7 cellular contexts compared by ENCODE assay signal in genomic region chr22:37805878-37806277, GRCh38. TPM values are rescaled to one million over a fixed set of nuclear protein-coding genes. Genes with fewer than 3 reads are reported as not detected.
DNase-seq lines count a peak whose midpoint lies in the region; ATAC-seq and TF ChIP-seq lines count a peak whose summit lies in the region.
"Had no signal": no experiment of that assay in that cellular context is flagged by ENCODE, and none has a peak within 500 bp of the region (broad histone marks: within the 10 kb centered on the region; RNA-seq: fewer than 3 reads in every experiment).

No MANE protein-coding gene starts in this region.

- peak overlapping the region; percentile 87 to 96 for H3K4me3 Mint-ChIP-seq in CD14-positive monocyte
- peak overlapping the region; percentile 75 for H3K4me3 Mint-ChIP-seq in activated naive CD8-positive, alpha-beta T cell treated with anti-CD3 and anti-CD28 coated beads, Interleukin-2, amount 10 ng/mL, durations not matched to agents 7 days and 5 days

- peaks cover 59 to 74% (median 60%) of the 10 kb centered on the region in 3 donors for H3K27me3 Mint-ChIP-seq in CD14-positive monocyte (ENCODE audit: low read depth in 3 of 3)
- H3K27me3 Mint-ChIP-seq in activated naive CD8-positive, alpha-beta T cell treated with anti-CD3 and anti-CD28 coated beads, Interleukin-2, amount 10 ng/mL, durations not matched to agents 7 days and 5 days: peaks cover 56% of the 10 kb centered on the region

- no peak for TF ChIP-seq CTCF in CD14-positive monocyte (IDR thresholded peaks at IDR 0.05)

- H3K4me1 Mint-ChIP-seq in CD14-positive monocyte: peaks cover 54% of the 10 kb centered on the region
- peaks cover 28% of the 10 kb centered on the region for H3K4me1 Mint-ChIP-seq in activated naive CD8-positive, alpha-beta T cell treated with anti-CD3 and anti-CD28 coated beads, Interleukin-2, amount 10 ng/mL, durations not matched to agents 7 days and 5 days

- peak overlapping the region in 5 of 7 donors; percentile 45 to 90 (median 77) for H3K27ac Mint-ChIP-seq in CD14-positive monocyte
- H3K27ac Mint-ChIP-seq in activated naive CD8-positive, alpha-beta T cell treated with anti-CD3 and anti-CD28 coated beads, Interleukin-2, amount 10 ng/mL, durations not matched to agents 7 days and 5 days: no peak overlapping the region

- peaks cover 52% of the 10 kb centered on the region for H3K27me3 ChIP-seq in mononuclear cell (ENCODE audit: insufficient read depth, low read length)
- peaks cover 5% of the 10 kb centered on the region for H3K27me3 ChIP-seq in HAP-1 (ENCODE audit: low read depth)

- intact Hi-C loops in CD14-positive monocyte (cut with micrococcal nuclease): loop anchor here in 1 of 2 donors (10.0 kb wide), 1 partner anchor 121 kb away; the partner anchor contains the start of gene NOL12

- DNase-seq in CD14-positive monocyte (ENCODE audit: low spot score): no peak
- DNase-seq in activated naive CD8-positive, alpha-beta T cell treated with anti-CD3 and anti-CD28 coated beads, Interleukin-2, amount 10 ng/mL, durations not matched to agents 7 days and 5 days: no peak
- no peak for DNase-seq in effector CD4-positive, alpha-beta T cell
- no peak for DNase-seq in NCI-H146 treated with DMSO at 0.1 percent for 48 hours (lab: John Stamatoyannopoulos, UW; ENCODE audit: unreplicated experiment)
- no peak for DNase-seq in HAP-1 (ENCODE audit: low spot score in 2 of 2)
- DNase-seq: NCI-H2081 had no signal

- peaks cover 68% of the 10 kb centered on the region for H3K4me1 ChIP-seq in mononuclear cell (ENCODE audit: insufficient read depth, low read length)
- H3K4me1 ChIP-seq in HAP-1: peaks cover 10% of the 10 kb centered on the region

- POLR2A ChIA-PET in activated naive CD8-positive, alpha-beta T cell treated with anti-CD3 and anti-CD28 coated beads, Interleukin-2, amount 10 ng/mL, durations not matched to agents 7 days and 5 days (lab: Charles Lee): no interaction called here

- in situ Hi-C loops in HAP-1 (cut with MboI; ENCODE audit: low sequenced_read_pairs): no loop called here

- H3K4me3 ChIP-seq in mononuclear cell (ENCODE audit: low read length) (peak overlapping the region; percentile 43), HAP-1 (no peak overlapping the region)

- H3K9me3 Mint-ChIP-seq in CD14-positive monocyte: peaks cover 0 to 17% (median 7%) of the 10 kb centered on the region in 7 donors
- no peaks in the 10 kb centered on the region for H3K9me3 Mint-ChIP-seq in activated naive CD8-positive, alpha-beta T cell treated with anti-CD3 and anti-CD28 coated beads, Interleukin-2, amount 10 ng/mL, durations not matched to agents 7 days and 5 days

- no peak for ATAC-seq in activated naive CD8-positive, alpha-beta T cell treated with anti-CD3 and anti-CD28 coated beads, Interleukin-2, amount 10 ng/mL, durations not matched to agents 7 days and 5 days (ENCODE audit: low read depth)

- H3K9me3 ChIP-seq in mononuclear cell (ENCODE audit: low read depth, low read length): no peaks in the 10 kb centered on the region
- no peaks in the 10 kb centered on the region for H3K9me3 ChIP-seq in HAP-1

- peaks cover 8 to 16% of the 10 kb centered on the region in 2 donors for H3K36me3 Mint-ChIP-seq in CD14-positive monocyte
- no peaks in the 10 kb centered on the region for H3K36me3 Mint-ChIP-seq in activated naive CD8-positive, alpha-beta T cell treated with anti-CD3 and anti-CD28 coated beads, Interleukin-2, amount 10 ng/mL, durations not matched to agents 7 days and 5 days

- H3K36me3 ChIP-seq in HAP-1 (replicated peaks): no peaks in the 10 kb centered on the region; the same call in 1 of the 2 replicates

RNA-seq across cellular contexts. Expression of gene GCAT, which starts 1.9 kb away (rescaled TPM):
- polyA plus RNA-seq in CD14-positive monocyte: 1 to 10 TPM; 1.1 to 1.9 TPM
- 10 to 100 TPM in 1 of 2 experiments, 1 to 10 TPM in 1; 9.8 to 10.1 TPM for total RNA-seq in activated naive CD8-positive, alpha-beta T cell treated with anti-CD3 and anti-CD28 coated beads, Interleukin-2, amount 10 ng/mL, durations not matched to agents 7 days and 5 days
- 1.7 TPM for total RNA-seq in mononuclear cell

RNA-seq across cellular contexts. Expression of gene GALR3, which starts 17.3 kb away (rescaled TPM):
- not detected for polyA plus RNA-seq in CD14-positive monocyte
- total RNA-seq in activated naive CD8-positive, alpha-beta T cell treated with anti-CD3 and anti-CD28 coated beads, Interleukin-2, amount 10 ng/mL, durations not matched to agents 7 days and 5 days: not detected
- not detected for total RNA-seq in mononuclear cell

RNA-seq across cellular contexts. Expression of gene ANKRD54, which starts 38.3 kb away (rescaled TPM):
- polyA plus RNA-seq in CD14-positive monocyte: 1 to 10 TPM; 7.4 to 9.5 TPM
- total RNA-seq in activated naive CD8-positive, alpha-beta T cell treated with anti-CD3 and anti-CD28 coated beads, Interleukin-2, amount 10 ng/mL, durations not matched to agents 7 days and 5 days: 10 to 100 TPM; 22.2 to 23.3 TPM
- total RNA-seq in mononuclear cell: 10.7 TPM

RNA-seq across cellular contexts. Expression of gene EIF3L, which starts 43.3 kb away (rescaled TPM):
- polyA plus RNA-seq in CD14-positive monocyte: 100 to 1,000 TPM; 209 to 246 TPM
- 100 to 1,000 TPM; 328 to 368 TPM for total RNA-seq in activated naive CD8-positive, alpha-beta T cell treated with anti-CD3 and anti-CD28 coated beads, Interleukin-2, amount 10 ng/mL, durations not matched to agents 7 days and 5 days
- total RNA-seq in mononuclear cell: 516 TPM
